Comparison of ENCODE assay signal across 1 cellular context in the genomic region with DNA sequence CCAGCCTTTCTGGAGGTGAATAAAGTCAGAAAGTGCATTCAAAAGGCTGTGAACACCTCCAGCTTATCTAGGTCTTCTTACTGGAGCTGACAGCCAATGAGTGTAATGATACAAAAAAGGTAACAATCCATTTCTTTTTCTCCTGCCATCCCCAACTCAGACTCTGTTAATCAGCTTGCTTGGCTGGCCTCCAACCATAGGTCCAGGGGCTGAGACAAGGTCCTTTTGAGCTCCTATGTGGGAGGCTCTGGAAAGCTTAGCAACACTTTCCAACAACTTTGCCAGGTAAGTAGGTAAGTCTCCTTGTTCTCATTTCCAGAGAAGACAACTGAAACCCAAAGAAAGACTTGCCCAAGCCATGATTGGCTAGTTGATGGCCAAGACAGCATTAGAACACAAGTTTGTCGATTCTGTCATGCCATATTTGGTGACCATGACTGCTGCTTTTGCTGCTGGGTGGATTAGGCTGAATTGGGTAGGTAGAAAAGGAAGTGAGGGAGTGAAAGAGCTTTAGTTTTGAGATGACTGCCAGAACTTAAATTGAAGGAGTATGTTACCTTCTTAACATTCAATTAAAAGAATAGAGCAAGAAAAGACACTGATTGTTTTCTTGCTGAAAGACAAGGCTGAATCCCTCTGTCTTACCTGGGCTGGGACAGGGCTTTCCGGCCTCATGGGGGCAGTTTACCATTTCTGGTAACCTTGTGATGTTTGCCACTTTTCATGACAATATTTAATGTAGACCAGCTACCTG.
TF ChIP-seq lines count a peak whose summit lies in the region.

No MANE protein-coding gene starts in this region.

TF ChIP-seq in K562, 482 proteins besides CTCF, POLR2A, EP300 and RAD21 (continued from another document and continues in another):
- TF ChIP-seq, protein P1, sequence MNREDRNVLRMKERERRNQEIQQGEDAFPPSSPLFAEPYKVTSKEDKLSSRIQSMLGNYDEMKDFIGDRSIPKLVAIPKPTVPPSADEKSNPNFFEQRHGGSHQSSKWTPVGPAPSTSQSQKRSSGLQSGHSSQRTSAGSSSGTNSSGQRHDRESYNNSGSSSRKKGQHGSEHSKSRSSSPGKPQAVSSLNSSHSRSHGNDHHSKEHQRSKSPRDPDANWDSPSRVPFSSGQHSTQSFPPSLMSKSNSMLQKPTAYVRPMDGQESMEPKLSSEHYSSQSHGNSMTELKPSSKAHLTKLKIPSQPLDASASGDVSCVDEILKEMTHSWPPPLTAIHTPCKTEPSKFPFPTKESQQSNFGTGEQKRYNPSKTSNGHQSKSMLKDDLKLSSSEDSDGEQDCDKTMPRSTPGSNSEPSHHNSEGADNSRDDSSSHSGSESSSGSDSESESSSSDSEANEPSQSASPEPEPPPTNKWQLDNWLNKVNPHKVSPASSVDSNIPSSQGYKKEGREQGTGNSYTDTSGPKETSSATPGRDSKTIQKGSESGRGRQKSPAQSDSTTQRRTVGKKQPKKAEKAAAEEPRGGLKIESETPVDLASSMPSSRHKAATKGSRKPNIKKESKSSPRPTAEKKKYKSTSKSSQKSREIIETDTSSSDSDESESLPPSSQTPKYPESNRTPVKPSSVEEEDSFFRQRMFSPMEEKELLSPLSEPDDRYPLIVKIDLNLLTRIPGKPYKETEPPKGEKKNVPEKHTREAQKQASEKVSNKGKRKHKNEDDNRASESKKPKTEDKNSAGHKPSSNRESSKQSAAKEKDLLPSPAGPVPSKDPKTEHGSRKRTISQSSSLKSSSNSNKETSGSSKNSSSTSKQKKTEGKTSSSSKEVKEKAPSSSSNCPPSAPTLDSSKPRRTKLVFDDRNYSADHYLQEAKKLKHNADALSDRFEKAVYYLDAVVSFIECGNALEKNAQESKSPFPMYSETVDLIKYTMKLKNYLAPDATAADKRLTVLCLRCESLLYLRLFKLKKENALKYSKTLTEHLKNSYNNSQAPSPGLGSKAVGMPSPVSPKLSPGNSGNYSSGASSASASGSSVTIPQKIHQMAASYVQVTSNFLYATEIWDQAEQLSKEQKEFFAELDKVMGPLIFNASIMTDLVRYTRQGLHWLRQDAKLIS (CRISPR knock-in tag; IDR thresholded peaks at IDR 0.05), result 0 out of 2 replicates have a peak, but pooled peaks have one; percentile 51
- TF ChIP-seq NONO (IDR thresholded peaks at IDR 0.05; ENCODE audit: low read depth in 2 of 2, low read length in 1 of 2), result no peak
- no peak for TF ChIP-seq DNMT1 (IDR thresholded peaks at IDR 0.05)
- TF ChIP-seq ELF1 (tag; IDR thresholded peaks at IDR 0.05), result no peak
- TF ChIP-seq ZNF146 (CRISPR knock-in tag; IDR thresholded peaks at IDR 0.05; ENCODE audit: unreplicated experiment), result no peak
- no peak for TF ChIP-seq PHB (CRISPR knock-in tag; IDR thresholded peaks at IDR 0.05)
- TF ChIP-seq ZFP36 (IDR thresholded peaks at IDR 0.05; ENCODE audit: low read depth, low read length, partially characterized antibody), result no peak
- 0 out of 2 replicates have a peak, but pooled peaks have one; percentile 44 for TF ChIP-seq FOXJ2 (tag; IDR thresholded peaks at IDR 0.05)
- TF ChIP-seq SMAD1 (IDR thresholded peaks at IDR 0.05; ENCODE audit: low read depth, low read length, partially characterized antibody), result peak; percentile 19
- TF ChIP-seq ZNF133 (CRISPR knock-in tag; IDR thresholded peaks at IDR 0.05), result no peak
- no peak for TF ChIP-seq HDGF (IDR thresholded peaks at IDR 0.05)
- TF ChIP-seq, protein P2, sequence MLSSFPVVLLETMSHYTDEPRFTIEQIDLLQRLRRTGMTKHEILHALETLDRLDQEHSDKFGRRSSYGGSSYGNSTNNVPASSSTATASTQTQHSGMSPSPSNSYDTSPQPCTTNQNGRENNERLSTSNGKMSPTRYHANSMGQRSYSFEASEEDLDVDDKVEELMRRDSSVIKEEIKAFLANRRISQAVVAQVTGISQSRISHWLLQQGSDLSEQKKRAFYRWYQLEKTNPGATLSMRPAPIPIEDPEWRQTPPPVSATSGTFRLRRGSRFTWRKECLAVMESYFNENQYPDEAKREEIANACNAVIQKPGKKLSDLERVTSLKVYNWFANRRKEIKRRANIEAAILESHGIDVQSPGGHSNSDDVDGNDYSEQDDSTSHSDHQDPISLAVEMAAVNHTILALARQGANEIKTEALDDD (IDR thresholded peaks at IDR 0.05), result peak; percentile 67
- peak; percentile 76; the same call in 1 of the 2 replicates for TF ChIP-seq NFRKB (IDR thresholded peaks at IDR 0.05; ENCODE audit: low read depth)
- TF ChIP-seq CBX1 (IDR thresholded peaks at IDR 0.05; ENCODE audit: low read depth), result no peak
- no peak for TF ChIP-seq NR1H2 (CRISPR knock-in tag; IDR thresholded peaks at IDR 0.05)
- TF ChIP-seq ZNF57 (CRISPR knock-in tag; IDR thresholded peaks at IDR 0.05), result no peak
- no peak for TF ChIP-seq KAT8 (IDR thresholded peaks at IDR 0.05; ENCODE audit: low read depth)
- TF ChIP-seq KLF1 (tag; IDR thresholded peaks at IDR 0.05), result no peak
- TF ChIP-seq, protein P3, sequence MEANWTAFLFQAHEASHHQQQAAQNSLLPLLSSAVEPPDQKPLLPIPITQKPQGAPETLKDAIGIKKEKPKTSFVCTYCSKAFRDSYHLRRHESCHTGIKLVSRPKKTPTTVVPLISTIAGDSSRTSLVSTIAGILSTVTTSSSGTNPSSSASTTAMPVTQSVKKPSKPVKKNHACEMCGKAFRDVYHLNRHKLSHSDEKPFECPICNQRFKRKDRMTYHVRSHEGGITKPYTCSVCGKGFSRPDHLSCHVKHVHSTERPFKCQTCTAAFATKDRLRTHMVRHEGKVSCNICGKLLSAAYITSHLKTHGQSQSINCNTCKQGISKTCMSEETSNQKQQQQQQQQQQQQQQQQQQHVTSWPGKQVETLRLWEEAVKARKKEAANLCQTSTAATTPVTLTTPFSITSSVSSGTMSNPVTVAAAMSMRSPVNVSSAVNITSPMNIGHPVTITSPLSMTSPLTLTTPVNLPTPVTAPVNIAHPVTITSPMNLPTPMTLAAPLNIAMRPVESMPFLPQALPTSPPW (CRISPR knock-in tag; IDR thresholded peaks at IDR 0.05), result no peak
- no peak for TF ChIP-seq ZNF253 (CRISPR knock-in tag; conservative IDR thresholded peaks at IDR 0.05)
- TF ChIP-seq CBX3 (IDR thresholded peaks at IDR 0.05; ENCODE audit: borderline replicate concordance in 1 of 2, low read length in 2 of 2), result no peak
- no peak for TF ChIP-seq ZNF282 (CRISPR knock-in tag; IDR thresholded peaks at IDR 0.05)
- TF ChIP-seq KAT2B (IDR thresholded peaks at IDR 0.05; ENCODE audit: low read depth, low read length), result no peak
- TF ChIP-seq SRSF3 (IDR thresholded peaks at IDR 0.05; ENCODE audit: insufficient read depth, low read length), result no peak
- TF ChIP-seq, protein P4, sequence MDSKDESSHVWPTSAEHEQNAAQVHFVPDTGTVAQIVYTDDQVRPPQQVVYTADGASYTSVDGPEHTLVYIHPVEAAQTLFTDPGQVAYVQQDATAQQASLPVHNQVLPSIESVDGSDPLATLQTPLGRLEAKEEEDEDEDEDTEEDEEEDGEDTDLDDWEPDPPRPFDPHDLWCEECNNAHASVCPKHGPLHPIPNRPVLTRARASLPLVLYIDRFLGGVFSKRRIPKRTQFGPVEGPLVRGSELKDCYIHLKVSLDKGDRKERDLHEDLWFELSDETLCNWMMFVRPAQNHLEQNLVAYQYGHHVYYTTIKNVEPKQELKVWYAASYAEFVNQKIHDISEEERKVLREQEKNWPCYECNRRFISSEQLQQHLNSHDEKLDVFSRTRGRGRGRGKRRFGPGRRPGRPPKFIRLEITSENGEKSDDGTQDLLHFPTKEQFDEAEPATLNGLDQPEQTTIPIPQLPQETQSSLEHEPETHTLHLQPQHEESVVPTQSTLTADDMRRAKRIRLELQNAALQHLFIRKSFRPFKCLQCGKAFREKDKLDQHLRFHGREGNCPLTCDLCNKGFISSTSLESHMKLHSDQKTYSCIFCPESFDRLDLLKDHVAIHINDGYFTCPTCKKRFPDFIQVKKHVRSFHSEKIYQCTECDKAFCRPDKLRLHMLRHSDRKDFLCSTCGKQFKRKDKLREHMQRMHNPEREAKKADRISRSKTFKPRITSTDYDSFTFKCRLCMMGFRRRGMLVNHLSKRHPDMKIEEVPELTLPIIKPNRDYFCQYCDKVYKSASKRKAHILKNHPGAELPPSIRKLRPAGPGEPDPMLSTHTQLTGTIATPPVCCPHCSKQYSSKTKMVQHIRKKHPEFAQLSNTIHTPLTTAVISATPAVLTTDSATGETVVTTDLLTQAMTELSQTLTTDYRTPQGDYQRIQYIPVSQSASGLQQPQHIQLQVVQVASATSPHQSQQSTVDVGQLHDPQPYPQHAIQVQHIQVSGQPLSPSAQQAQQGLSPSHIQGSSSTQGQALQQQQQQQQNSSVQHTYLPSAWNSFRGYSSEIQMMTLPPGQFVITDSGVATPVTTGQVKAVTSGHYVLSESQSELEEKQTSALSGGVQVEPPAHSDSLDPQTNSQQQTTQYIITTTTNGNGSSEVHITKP (IDR thresholded peaks at IDR 0.05; ENCODE audit: partially characterized antibody), result no peak
- TF ChIP-seq GABPB1 (CRISPR knock-in tag; IDR thresholded peaks at IDR 0.05), result no peak
- no peak for TF ChIP-seq NEUROD1 (IDR thresholded peaks at IDR 0.05; ENCODE audit: borderline replicate concordance, low read depth, low read length, partially characterized antibody)
- TF ChIP-seq SMARCC2 (IDR thresholded peaks at IDR 0.05; ENCODE audit: low read depth), result no peak
- no peak for TF ChIP-seq SOX6 (IDR thresholded peaks at IDR 0.05)
- TF ChIP-seq, protein P5, sequence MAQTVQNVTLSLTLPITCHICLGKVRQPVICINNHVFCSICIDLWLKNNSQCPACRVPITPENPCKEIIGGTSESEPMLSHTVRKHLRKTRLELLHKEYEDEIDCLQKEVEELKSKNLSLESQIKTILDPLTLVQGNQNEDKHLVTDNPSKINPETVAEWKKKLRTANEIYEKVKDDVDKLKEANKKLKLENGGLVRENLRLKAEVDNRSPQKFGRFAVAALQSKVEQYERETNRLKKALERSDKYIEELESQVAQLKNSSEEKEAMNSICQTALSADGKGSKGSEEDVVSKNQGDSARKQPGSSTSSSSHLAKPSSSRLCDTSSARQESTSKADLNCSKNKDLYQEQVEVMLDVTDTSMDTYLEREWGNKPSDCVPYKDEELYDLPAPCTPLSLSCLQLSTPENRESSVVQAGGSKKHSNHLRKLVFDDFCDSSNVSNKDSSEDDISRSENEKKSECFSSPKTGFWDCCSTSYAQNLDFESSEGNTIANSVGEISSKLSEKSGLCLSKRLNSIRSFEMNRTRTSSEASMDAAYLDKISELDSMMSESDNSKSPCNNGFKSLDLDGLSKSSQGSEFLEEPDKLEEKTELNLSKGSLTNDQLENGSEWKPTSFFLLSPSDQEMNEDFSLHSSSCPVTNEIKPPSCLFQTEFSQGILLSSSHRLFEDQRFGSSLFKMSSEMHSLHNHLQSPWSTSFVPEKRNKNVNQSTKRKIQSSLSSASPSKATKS (CRISPR knock-in tag; IDR thresholded peaks at IDR 0.05), result no peak
- no peak for TF ChIP-seq KDM4B (IDR thresholded peaks at IDR 0.05; ENCODE audit: borderline replicate concordance in 2 of 2, low read depth in 1 of 2)
- TF ChIP-seq ZNF24 (IDR thresholded peaks at IDR 0.05), result no peak
- TF ChIP-seq HNRNPK (IDR thresholded peaks at IDR 0.05; ENCODE audit: low read depth, low read length, poor library complexity, severe bottlenecking), result no peak
- TF ChIP-seq NRF1 (conservative IDR thresholded peaks at IDR 0.05 in 1 of 2, IDR thresholded peaks at IDR 0.05 in 1 of 2), result no peak
- TF ChIP-seq HNRNPUL1 (IDR thresholded peaks at IDR 0.05; ENCODE audit: low read length), result no peak
- no peak for TF ChIP-seq ARNT (IDR thresholded peaks at IDR 0.05)
- TF ChIP-seq, protein P6, sequence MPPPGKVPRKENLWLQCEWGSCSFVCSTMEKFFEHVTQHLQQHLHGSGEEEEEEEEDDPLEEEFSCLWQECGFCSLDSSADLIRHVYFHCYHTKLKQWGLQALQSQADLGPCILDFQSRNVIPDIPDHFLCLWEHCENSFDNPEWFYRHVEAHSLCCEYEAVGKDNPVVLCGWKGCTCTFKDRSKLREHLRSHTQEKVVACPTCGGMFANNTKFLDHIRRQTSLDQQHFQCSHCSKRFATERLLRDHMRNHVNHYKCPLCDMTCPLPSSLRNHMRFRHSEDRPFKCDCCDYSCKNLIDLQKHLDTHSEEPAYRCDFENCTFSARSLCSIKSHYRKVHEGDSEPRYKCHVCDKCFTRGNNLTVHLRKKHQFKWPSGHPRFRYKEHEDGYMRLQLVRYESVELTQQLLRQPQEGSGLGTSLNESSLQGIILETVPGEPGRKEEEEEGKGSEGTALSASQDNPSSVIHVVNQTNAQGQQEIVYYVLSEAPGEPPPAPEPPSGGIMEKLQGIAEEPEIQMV (tag; conservative IDR thresholded peaks at IDR 0.05; ENCODE audit: low read depth), result no peak
- no peak for TF ChIP-seq MAFF (IDR thresholded peaks at IDR 0.05; ENCODE audit: low read length)
- no peak for TF ChIP-seq U2AF2 (optimal IDR thresholded peaks at IDR 0.05; ENCODE audit: low read depth, low read length)
- TF ChIP-seq, protein P7, sequence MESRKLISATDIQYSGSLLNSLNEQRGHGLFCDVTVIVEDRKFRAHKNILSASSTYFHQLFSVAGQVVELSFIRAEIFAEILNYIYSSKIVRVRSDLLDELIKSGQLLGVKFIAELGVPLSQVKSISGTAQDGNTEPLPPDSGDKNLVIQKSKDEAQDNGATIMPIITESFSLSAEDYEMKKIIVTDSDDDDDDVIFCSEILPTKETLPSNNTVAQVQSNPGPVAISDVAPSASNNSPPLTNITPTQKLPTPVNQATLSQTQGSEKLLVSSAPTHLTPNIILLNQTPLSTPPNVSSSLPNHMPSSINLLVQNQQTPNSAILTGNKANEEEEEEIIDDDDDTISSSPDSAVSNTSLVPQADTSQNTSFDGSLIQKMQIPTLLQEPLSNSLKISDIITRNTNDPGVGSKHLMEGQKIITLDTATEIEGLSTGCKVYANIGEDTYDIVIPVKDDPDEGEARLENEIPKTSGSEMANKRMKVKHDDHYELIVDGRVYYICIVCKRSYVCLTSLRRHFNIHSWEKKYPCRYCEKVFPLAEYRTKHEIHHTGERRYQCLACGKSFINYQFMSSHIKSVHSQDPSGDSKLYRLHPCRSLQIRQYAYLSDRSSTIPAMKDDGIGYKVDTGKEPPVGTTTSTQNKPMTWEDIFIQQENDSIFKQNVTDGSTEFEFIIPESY (CRISPR knock-in tag; IDR thresholded peaks at IDR 0.05), result no peak
- TF ChIP-seq ARHGAP35 (IDR thresholded peaks at IDR 0.05; ENCODE audit: partially characterized antibody), result no peak
- TF ChIP-seq ZNF668 (CRISPR knock-in tag; IDR thresholded peaks at IDR 0.05), result no peak
- no peak for TF ChIP-seq DIDO1 (tag; IDR thresholded peaks at IDR 0.05; ENCODE audit: low read depth)
- TF ChIP-seq RUNX1 (IDR thresholded peaks at IDR 0.05; ENCODE audit: low read depth), result no peak
- TF ChIP-seq, protein P8, sequence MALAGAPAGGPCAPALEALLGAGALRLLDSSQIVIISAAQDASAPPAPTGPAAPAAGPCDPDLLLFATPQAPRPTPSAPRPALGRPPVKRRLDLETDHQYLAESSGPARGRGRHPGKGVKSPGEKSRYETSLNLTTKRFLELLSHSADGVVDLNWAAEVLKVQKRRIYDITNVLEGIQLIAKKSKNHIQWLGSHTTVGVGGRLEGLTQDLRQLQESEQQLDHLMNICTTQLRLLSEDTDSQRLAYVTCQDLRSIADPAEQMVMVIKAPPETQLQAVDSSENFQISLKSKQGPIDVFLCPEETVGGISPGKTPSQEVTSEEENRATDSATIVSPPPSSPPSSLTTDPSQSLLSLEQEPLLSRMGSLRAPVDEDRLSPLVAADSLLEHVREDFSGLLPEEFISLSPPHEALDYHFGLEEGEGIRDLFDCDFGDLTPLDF (CRISPR knock-in tag; IDR thresholded peaks at IDR 0.05), result no peak
- no peak for TF ChIP-seq E2F3 (CRISPR knock-in tag; IDR thresholded peaks at IDR 0.05)
- TF ChIP-seq CREM (IDR thresholded peaks at IDR 0.05; ENCODE audit: low read depth), result no peak
- no peak for TF ChIP-seq RHOXF2B (CRISPR knock-in tag; conservative IDR thresholded peaks at IDR 0.05)
- TF ChIP-seq CHD1 (IDR thresholded peaks at IDR 0.05; ENCODE audit: low read length), result peak; percentile 19
- no peak for TF ChIP-seq SMAD3 (CRISPR knock-in tag; conservative IDR thresholded peaks at IDR 0.05)
